ENCODE assay signal across 8 cellular contexts in the genomic region with DNA sequence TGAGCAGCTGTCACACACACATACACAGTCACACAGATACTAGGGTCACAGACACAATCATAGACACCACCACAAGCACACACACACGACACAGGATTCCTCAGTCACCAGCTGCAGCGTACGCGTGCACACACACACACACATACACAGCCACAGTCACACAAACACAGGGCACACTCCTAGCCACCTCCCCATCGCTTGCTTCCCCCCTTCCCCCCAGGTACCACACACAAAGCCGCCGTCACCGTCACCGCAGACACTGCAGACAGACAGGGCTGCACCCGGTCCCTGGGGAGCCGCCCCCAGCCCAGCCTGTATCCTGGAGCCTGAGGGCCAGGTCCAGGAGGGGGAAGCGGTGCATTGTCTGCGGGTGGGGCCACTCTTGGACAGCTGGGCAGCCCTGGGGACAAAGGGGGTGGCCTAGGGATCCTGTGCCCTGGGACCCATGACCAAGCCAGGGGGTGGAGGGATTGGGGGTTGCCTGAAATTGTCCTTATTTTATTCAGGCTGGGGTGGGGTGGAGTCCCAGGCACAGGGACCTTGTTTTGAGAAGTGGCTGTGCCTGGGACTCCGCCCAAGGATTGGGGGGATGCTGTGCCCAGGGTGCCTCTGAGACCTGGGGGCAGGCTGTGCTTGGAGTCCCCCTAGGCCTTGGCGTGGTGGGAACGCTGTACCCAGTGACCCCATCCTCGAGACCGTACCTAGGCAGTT. TPM values are rescaled to one million over a fixed set of nuclear protein-coding genes. Genes with fewer than 3 reads are reported as not detected.
DNase-seq lines count a peak whose midpoint lies in the region; ATAC-seq, FAIRE-seq and TF ChIP-seq lines count a peak whose summit lies in the region.

No MANE protein-coding gene starts in this region.

- no peak overlapping the region for H3K4me2 ChIP-seq in HepG2 (ENCODE audit: low read depth, low read length)

- 63% methylated on average over 6 of the region's 18 CpGs for whole genome bisulfite sequencing in right lobe of liver (ENCODE audit: insufficient coverage, low coverage, low lambda C conversion rate, missing lambda C conversion rate)
- WGBS in HepG2 (ENCODE audit: low lambda C conversion rate): 82% methylated on average over 13 of the region's 18 CpGs
- WGBS in adrenal gland, 4 donors: 59 to 76% (median 63%) methylated on average over 8 to 18 of the region's 18 CpGs
- WGBS in thyroid gland, 2 donors: 50 to 60% methylated on average over 13 to 15 of the region's 18 CpGs

- peaks cover 0 to 5% (median 0%) of the 10 kb centered on the region in 4 donors for H3K4me1 ChIP-seq in right lobe of liver
- no peaks in the 10 kb centered on the region for H3K4me1 ChIP-seq in HepG2 (ENCODE audit: insufficient read depth, low read length)
- H3K4me1 ChIP-seq in adrenal gland (replicated peaks in 1 of 2): peaks cover 13 to 15% of the 10 kb centered on the region in 2 donors
- H3K4me1 ChIP-seq in thyroid gland: peaks cover 10 to 16% of the 10 kb centered on the region in 2 donors

- DNase-seq in right lobe of liver (no peak), HepG2 (ENCODE audit: low spot score) (no peak), adrenal gland (no peak), islet precursor cell (peak; percentile 71), thyroid gland (no peak), H54 (ENCODE audit: insufficient read length, low spot score) (no peak), UCSD-AML1 (lab: John Stamatoyannopoulos, UW; ENCODE audit: unreplicated experiment) (no peak)
- no peak for DNase-seq in stimulated activated naive CD4-positive, alpha-beta T cell treated with Interleukin-2 at 50 U/mL for 16 hours (lab: John Stamatoyannopoulos, UW)

- H2AFZ ChIP-seq in HepG2 (ENCODE audit: low read length): no peak overlapping the region

- no peak for TF ChIP-seq CTCF in right lobe of liver (IDR thresholded peaks at IDR 0.05)
- TF ChIP-seq CTCF in HepG2 (CRISPR knock-in tag; IDR thresholded peaks at IDR 0.05): no peak
- no peak for TF ChIP-seq CTCF in adrenal gland (IDR thresholded peaks at IDR 0.05)
- TF ChIP-seq CTCF in thyroid gland (IDR thresholded peaks at IDR 0.05): no peak

- ATAC-seq in right lobe of liver: no peak
- ATAC-seq in HepG2: no peak

- H3K27me3 ChIP-seq in right lobe of liver (no peaks in the 10 kb centered on the region), HepG2 (ENCODE audit: control insufficient read depth in 1 of 2, insufficient read depth in 2 of 2, low read length in 2 of 2) (no peaks in the 10 kb centered on the region; a peak in 1 of 5 replicates), adrenal gland (no peaks in the 10 kb centered on the region), thyroid gland (no peaks in the 10 kb centered on the region)

- BruUV-seq in HepG2 (replicated peaks; lab: Mats Ljungman, UMichigan): no TSS peak

- no peak overlapping the region for H3K9ac ChIP-seq in HepG2 (ENCODE audit: insufficient read depth, low read depth, low read length)

- TF ChIP-seq RAD21 in HepG2 (CRISPR knock-in tag; IDR thresholded peaks at IDR 0.05): no peak

- intact Hi-C loops in right lobe of liver (cut with DNase I): no loop called here
- intact Hi-C loops in HepG2 (cut with micrococcal nuclease; ENCODE audit: unreplicated experiment): no loop called here
- intact Hi-C loops in adrenal gland (cut with DNase I): no loop called here
- intact Hi-C loops in thyroid gland (cut with DNase I): no loop called here

- CTCF ChIA-PET in HepG2 (lab: Yijun Ruan, JAX; ENCODE audit: low intra/inter-chr PET ratio, low total read pairs): no interaction called here

- TF ChIP-seq POLR2A in right lobe of liver (IDR thresholded peaks at IDR 0.05) (no peak), HepG2 (IDR thresholded peaks at IDR 0.05; ENCODE audit: insufficient read depth in 1 of 2, low read depth in 2 of 2, low read length in 2 of 2) (no peak), adrenal gland (IDR thresholded peaks at IDR 0.05) (no peak), thyroid gland (IDR thresholded peaks at IDR 0.05) (no peak), H54 (IDR thresholded peaks at IDR 0.05; ENCODE audit: low read depth, low read length) (no peak)

- H3K27ac ChIP-seq in right lobe of liver (no peak overlapping the region), HepG2 (ENCODE audit: extremely low read length, insufficient read depth, low read length) (no peak overlapping the region), adrenal gland (peak overlapping the region in 3 of 5 donors; percentile 37 to 89 (median 64)), thyroid gland (peak overlapping the region; percentile 17 to 72 (median 59))

- H3K9me3 ChIP-seq in right lobe of liver (no peaks in the 10 kb centered on the region), HepG2 (ENCODE audit: low read length) (no peaks in the 10 kb centered on the region), adrenal gland (replicated peaks in 1 of 3) (no peaks in the 10 kb centered on the region), thyroid gland (no peaks in the 10 kb centered on the region)

- H3K4me3 ChIP-seq in right lobe of liver: peak overlapping the region; percentile 45 to 56 (median 49)
- no peak overlapping the region for H3K4me3 ChIP-seq in HepG2 (replicated peaks in 1 of 3; ENCODE audit: insufficient read depth in 1 of 3, low read depth in 2 of 3, low read length in 3 of 3)
- H3K4me3 ChIP-seq in adrenal gland: peak overlapping the region in 1 of 4 donors; percentile 67
- peak overlapping the region in 2 of 3 donors; percentile 30 to 83 for H3K4me3 ChIP-seq in thyroid gland (replicated peaks in 1 of 3)

- TF ChIP-seq EP300 in HepG2 (IDR thresholded peaks at IDR 0.05; ENCODE audit: low read depth in 2 of 2, low read length in 2 of 2): no peak
- TF ChIP-seq EP300 in HepG2 (CRISPR knock-in tag; IDR thresholded peaks at IDR 0.05; ENCODE audit: borderline replicate concordance): no peak

- no peaks in the 10 kb centered on the region for H4K20me1 ChIP-seq in HepG2 (ENCODE audit: insufficient read depth, low read length)

- FAIRE-seq in HepG2 (lab: Jason Lieb, UNC) (no peak), H54 (lab: Jason Lieb, UNC) (no peak)

- in situ Hi-C loops in HepG2 (cut with HindIII; ENCODE audit: extremely low pct_ligation_motif_present, low pct_unique_long_range_greater_than_20kb): no loop called here

- peaks cover 0 to 8% (median 0%) of the 10 kb centered on the region in 4 donors for H3K36me3 ChIP-seq in right lobe of liver
- H3K36me3 ChIP-seq in HepG2 (replicated peaks in 1 of 2; ENCODE audit: control insufficient read depth in 1 of 2, insufficient read depth in 2 of 2, low read length in 2 of 2): peaks cover 0 to 5% of the 10 kb centered on the region in 2 experiments; a peak in 2 of 5 replicates
- H3K36me3 ChIP-seq in adrenal gland (replicated peaks in 1 of 2): peaks cover 0 to 9% of the 10 kb centered on the region in 2 donors
- H3K36me3 ChIP-seq in thyroid gland: peaks cover 0 to 16% of the 10 kb centered on the region in 2 donors

- POLR2A ChIA-PET in HepG2 (lab: Yijun Ruan, JAX): no interaction called here

- H3K79me2 ChIP-seq in HepG2 (ENCODE audit: insufficient read depth, low read length): no peaks in the 10 kb centered on the region

RNA-seq across cellular contexts. Expression of a gene that starts 1.0 kb away (rescaled TPM):
- 10 to 100 TPM in 3 of 6 experiments, 1 to 10 TPM in 3; 6.1 to 19.6 (median 10.5) TPM for total RNA-seq in right lobe of liver
- 0.20 and 0.49 TPM in 2 replicates for total RNA-seq in HepG2 (2016; rRNA removed; fragmentation: Illumina TruSeq; extraction: Trizol)
- total RNA-seq in HepG2 (2016; cell fraction: cytosol; rRNA removed; fragmentation: Illumina TruSeq; extraction: Trizol; ENCODE audit: low read depth): 0.09 and 0.10 TPM in 2 replicates
- total RNA-seq in HepG2 (2016; cell fraction: insoluble cytoplasmic fraction; rRNA removed; fragmentation: Illumina TruSeq; extraction: Trizol): 0.04 and 0.58 TPM in 2 replicates
- 0.25 and 0.52 TPM in 2 replicates for total RNA-seq in HepG2 (2016; cell fraction: membrane; rRNA removed; fragmentation: Illumina TruSeq; extraction: Trizol)
- 0.69 and 2.1 TPM in 2 replicates for total RNA-seq in HepG2 (2016; cell fraction: nucleus; rRNA removed; fragmentation: Illumina TruSeq; extraction: Trizol)
- 2.2 and 2.3 TPM in 2 replicates for polyA plus RNA-seq in HepG2 (2011; rRNA removed)
- 0.67 and 0.90 TPM in 2 replicates for polyA plus RNA-seq in HepG2 (2011; cell fraction: cytosol; rRNA removed)
- 21.6 and 25.2 TPM in 2 replicates for polyA plus RNA-seq in HepG2 (2011; cell fraction: nucleus; rRNA removed)
- 0.78 and 2.1 TPM in 2 replicates for polyA plus RNA-seq in HepG2 (2012)
- 0.10 and 0.11 TPM in 2 replicates for polyA plus RNA-seq in HepG2 (2016; cell fraction: cytosol; fragmentation: Illumina TruSeq; extraction: Trizol; ENCODE audit: low read depth)
- polyA plus RNA-seq in HepG2 (2016; cell fraction: insoluble cytoplasmic fraction; fragmentation: Illumina TruSeq; extraction: Trizol; ENCODE audit: low read depth): 0.27 and 0.56 TPM in 2 replicates
- 0.07 and 0.19 TPM in 2 replicates for polyA plus RNA-seq in HepG2 (2016; cell fraction: membrane; fragmentation: Illumina TruSeq; extraction: Trizol; ENCODE audit: low read depth)
- polyA plus RNA-seq in HepG2 (2016; cell fraction: nucleus; fragmentation: Illumina TruSeq; extraction: Trizol; ENCODE audit: insufficient read depth, low read depth): 4.8 and 6.7 TPM in 2 replicates
- 1.2 and 14.1 TPM in 2 replicates for polyA minus RNA-seq in HepG2 (2011; rRNA and poly(A)+ RNA removed; ENCODE audit: low replicate concordance)
- polyA minus RNA-seq in HepG2 (2011; cell fraction: cytosol; rRNA and poly(A)+ RNA removed): 0.35 and 0.99 TPM in 2 replicates
- polyA minus RNA-seq in HepG2 (2011; cell fraction: nucleus; rRNA and poly(A)+ RNA removed): 2.8 and 2.9 TPM in 2 replicates
- 10 to 100 TPM in 7 of 8 donors, 1 to 10 TPM in 1; 9.1 to 53.5 (median 31.6) TPM for total RNA-seq in adrenal gland
- 10 to 100 TPM in 2 of 3 donors, 1 to 10 TPM in 1; 3.2 to 60.6 (median 29.7) TPM for polyA plus RNA-seq in adrenal gland
- 10 to 100 TPM; 14.2 to 22.5 (median 17.0) TPM for total RNA-seq in thyroid gland

RNA-seq across cellular contexts. Expression of a gene that starts 27.2 kb away (rescaled TPM):
- total RNA-seq in right lobe of liver (10 to 100 TPM; 15.1 to 30.6 (median 25.6) TPM), HepG2 (2016; rRNA removed; fragmentation: Illumina TruSeq; extraction: Trizol) (10.3 and 17.2 TPM in 2 replicates), adrenal gland (10 to 100 TPM; 21.6 to 80.4 (median 51.9) TPM), thyroid gland (10 to 100 TPM; 39.2 to 73.0 (median 54.7) TPM)
- total RNA-seq in HepG2 (2016; cell fraction: cytosol; rRNA removed; fragmentation: Illumina TruSeq; extraction: Trizol; ENCODE audit: low read depth): 11.6 and 12.3 TPM in 2 replicates
- 8.6 and 17.5 TPM in 2 replicates for total RNA-seq in HepG2 (2016; cell fraction: insoluble cytoplasmic fraction; rRNA removed; fragmentation: Illumina TruSeq; extraction: Trizol)
- 16.6 and 19.5 TPM in 2 replicates for total RNA-seq in HepG2 (2016; cell fraction: membrane; rRNA removed; fragmentation: Illumina TruSeq; extraction: Trizol)
- total RNA-seq in HepG2 (2016; cell fraction: nucleus; rRNA removed; fragmentation: Illumina TruSeq; extraction: Trizol): 13.3 and 18.3 TPM in 2 replicates
- polyA plus RNA-seq in HepG2 (2011; rRNA removed) (12.3 and 14.7 TPM in 2 replicates), adrenal gland (10 to 100 TPM; 13.7 to 69.3 (median 36.9) TPM)
- polyA plus RNA-seq in HepG2 (2011; cell fraction: cytosol; rRNA removed): 9.9 and 15.6 TPM in 2 replicates
- 54.2 and 65.2 TPM in 2 replicates for polyA plus RNA-seq in HepG2 (2011; cell fraction: nucleus; rRNA removed)
- polyA plus RNA-seq in HepG2 (2012): 8.7 and 13.0 TPM in 2 replicates
- polyA plus RNA-seq in HepG2 (2016; cell fraction: cytosol; fragmentation: Illumina TruSeq; extraction: Trizol; ENCODE audit: low read depth): 5.6 and 6.3 TPM in 2 replicates
- polyA plus RNA-seq in HepG2 (2016; cell fraction: insoluble cytoplasmic fraction; fragmentation: Illumina TruSeq; extraction: Trizol; ENCODE audit: low read depth): 7.8 and 9.6 TPM in 2 replicates
- polyA plus RNA-seq in HepG2 (2016; cell fraction: membrane; fragmentation: Illumina TruSeq; extraction: Trizol; ENCODE audit: low read depth): 8.1 and 8.4 TPM in 2 replicates
- 21.5 and 25.0 TPM in 2 replicates for polyA plus RNA-seq in HepG2 (2016; cell fraction: nucleus; fragmentation: Illumina TruSeq; extraction: Trizol; ENCODE audit: insufficient read depth, low read depth)
- 22.0 and 30.0 TPM in 2 replicates for polyA minus RNA-seq in HepG2 (2011; rRNA and poly(A)+ RNA removed; ENCODE audit: low replicate concordance)
- polyA minus RNA-seq in HepG2 (2011; cell fraction: cytosol; rRNA and poly(A)+ RNA removed): 7.7 and 9.0 TPM in 2 replicates
- polyA minus RNA-seq in HepG2 (2011; cell fraction: nucleus; rRNA and poly(A)+ RNA removed): 19.1 and 21.8 TPM in 2 replicates

RNA-seq across cellular contexts. Expression of a gene that starts 27.4 kb away (rescaled TPM):
- 10 to 100 TPM in 3 of 6 experiments, 1 to 10 TPM in 3; 6.8 to 19.7 (median 11.1) TPM for total RNA-seq in right lobe of liver
- 11.2 and 11.3 TPM in 2 replicates for total RNA-seq in HepG2 (2016; rRNA removed; fragmentation: Illumina TruSeq; extraction: Trizol)
- 2.2 and 2.9 TPM in 2 replicates for total RNA-seq in HepG2 (2016; cell fraction: cytosol; rRNA removed; fragmentation: Illumina TruSeq; extraction: Trizol; ENCODE audit: low read depth)
- 11.1 and 11.2 TPM in 2 replicates for total RNA-seq in HepG2 (2016; cell fraction: insoluble cytoplasmic fraction; rRNA removed; fragmentation: Illumina TruSeq; extraction: Trizol)
- 6.2 and 7.0 TPM in 2 replicates for total RNA-seq in HepG2 (2016; cell fraction: membrane; rRNA removed; fragmentation: Illumina TruSeq; extraction: Trizol)
- 9.4 and 10.1 TPM in 2 replicates for total RNA-seq in HepG2 (2016; cell fraction: nucleus; rRNA removed; fragmentation: Illumina TruSeq; extraction: Trizol)
- polyA plus RNA-seq in HepG2 (2011; rRNA removed): 6.9 and 12.4 TPM in 2 replicates
- 7.5 and 8.3 TPM in 2 replicates for polyA plus RNA-seq in HepG2 (2011; cell fraction: cytosol; rRNA removed)
- 10.9 and 11.5 TPM in 2 replicates for polyA plus RNA-seq in HepG2 (2011; cell fraction: nucleus; rRNA removed)
- 5.5 and 8.9 TPM in 2 replicates for polyA plus RNA-seq in HepG2 (2012)
- polyA plus RNA-seq in HepG2 (2016; cell fraction: cytosol; fragmentation: Illumina TruSeq; extraction: Trizol; ENCODE audit: low read depth): 1.6 and 1.9 TPM in 2 replicates
- polyA plus RNA-seq in HepG2 (2016; cell fraction: insoluble cytoplasmic fraction; fragmentation: Illumina TruSeq; extraction: Trizol; ENCODE audit: low read depth): 9.6 and 11.1 TPM in 2 replicates
- polyA plus RNA-seq in HepG2 (2016; cell fraction: membrane; fragmentation: Illumina TruSeq; extraction: Trizol; ENCODE audit: low read depth): 4.0 and 4.4 TPM in 2 replicates
- polyA plus RNA-seq in HepG2 (2016; cell fraction: nucleus; fragmentation: Illumina TruSeq; extraction: Trizol; ENCODE audit: insufficient read depth, low read depth): 16.8 and 17.2 TPM in 2 replicates
- polyA minus RNA-seq in HepG2 (2011; rRNA and poly(A)+ RNA removed; ENCODE audit: low replicate concordance): 7.6 and 22.0 TPM in 2 replicates
- polyA minus RNA-seq in HepG2 (2011; cell fraction: cytosol; rRNA and poly(A)+ RNA removed): 4.2 and 6.6 TPM in 2 replicates
- polyA minus RNA-seq in HepG2 (2011; cell fraction: nucleus; rRNA and poly(A)+ RNA removed): 5.5 and 7.5 TPM in 2 replicates
- 10 to 100 TPM; 14.9 to 36.1 (median 22.5) TPM for total RNA-seq in adrenal gland
- 10 to 100 TPM in 2 of 3 donors, 1 to 10 TPM in 1; 7.8 to 27.6 (median 24.9) TPM for polyA plus RNA-seq in adrenal gland
- total RNA-seq in thyroid gland: 10 to 100 TPM; 18.3 to 49.7 (median 25.1) TPM

Comparison
In these comparisons a context has a peak if more than half of its experiments do, and no peak if none do; other contexts are left out.
1. H3K4me3 ChIP-seq: peak in right lobe of liver (3 of 3) and thyroid gland (2 of 3); none in HepG2 (0 of 3).
2. H3K27ac ChIP-seq: peak in adrenal gland (3 of 5) and thyroid gland (3 of 3); none in right lobe of liver (0 of 3) and HepG2 (single experiment).